Comparison of ENCODE assay signal across 7 cellular contexts in genomic region chr7:111083423-111083822, GRCh38. TPM values are rescaled to one million over a fixed set of nuclear protein-coding genes. Genes with fewer than 3 reads are reported as not detected.
DNase-seq lines count a peak whose midpoint lies in the region; ATAC-seq and TF ChIP-seq lines count a peak whose summit lies in the region.

No MANE protein-coding gene starts in this region.

- no peak overlapping the region for H3K4me3 ChIP-seq in esophagus squamous epithelium

- H3K4me1 ChIP-seq in esophagus squamous epithelium = peaks cover 0 to 7% (median 0%) of the 10 kb centered on the region in 3 donors

- intact Hi-C loops in esophagus squamous epithelium (cut with DNase I) = no loop called here

- DNase-seq in RPMI8226 (peak; percentile 25), esophagus squamous epithelium (lab: John Stamatoyannopoulos, UW) (no peak), RKO (ENCODE audit: low spot score) (no peak)
- peak; percentile 75 for DNase-seq in central memory CD4-positive, alpha-beta T cell
- peak; percentile 46 for DNase-seq in stimulated activated naive CD8-positive, alpha-beta T cell treated with anti-CD3 and anti-CD28 coated beads, Interleukin-15, Interleukin-2, amounts not matched to agents 100 U/mL and 50 U/mL, for 24 hours

- no peak for TF ChIP-seq POLR2A in esophagus squamous epithelium (IDR thresholded peaks at IDR 0.05)

- no peak overlapping the region for H3K27ac ChIP-seq in esophagus squamous epithelium

- 38 to 64% methylated on average over 5 of the region's 5 CpGs for WGBS in esophagus squamous epithelium, 2 donors

- ATAC-seq in GM18861 (IDR thresholded peaks at IDR 0.05; ENCODE audit: unreplicated experiment) = peak; percentile 97
- ATAC-seq in HG02798 (IDR thresholded peaks at IDR 0.05; ENCODE audit: poor library complexity, unreplicated experiment) = peak; percentile 99
- ATAC-seq in stimulated activated naive CD8-positive, alpha-beta T cell treated with anti-CD3 and anti-CD28 coated beads, Interleukin-15, Interleukin-2, amounts not matched to agents 100 U/mL and 50 U/mL, for 24 hours = peak; percentile 76

- no peaks in the 10 kb centered on the region for H3K27me3 ChIP-seq in esophagus squamous epithelium

- no peak for TF ChIP-seq CTCF in esophagus squamous epithelium (IDR thresholded peaks at IDR 0.05)

- H3K36me3 ChIP-seq in esophagus squamous epithelium = no peaks in the 10 kb centered on the region

- no peaks in the 10 kb centered on the region for H3K9me3 ChIP-seq in esophagus squamous epithelium

RNA-seq across cellular contexts. Expression of gene LRRN3, which starts 7.5 kb away (rescaled TPM):
- total RNA-seq in esophagus squamous epithelium = 1 to 10 TPM in 1 of 4 donors, under 1 TPM in 1, not detected in 2; 0.23 to 1.7 TPM

Comparison
In these comparisons a context has a peak if more than half of its experiments do, and no peak if none do; other contexts are left out.
1. DNase-seq: peak in RPMI8226 (single experiment), central memory CD4-positive, alpha-beta T cell (single experiment) and stimulated activated naive CD8-positive, alpha-beta T cell treated with anti-CD3 and anti-CD28 coated beads, Interleukin-15, Interleukin-2, amounts not matched to agents 100 U/mL and 50 U/mL, for 24 hours (single experiment); none in esophagus squamous epithelium (single experiment) and RKO (single experiment).
2. Peak in every context shown above with its lines, with median percentiles within 50 percentile points of each other: ATAC-seq.